ENCODE assay signal across 8 cellular contexts in the genomic region with DNA sequence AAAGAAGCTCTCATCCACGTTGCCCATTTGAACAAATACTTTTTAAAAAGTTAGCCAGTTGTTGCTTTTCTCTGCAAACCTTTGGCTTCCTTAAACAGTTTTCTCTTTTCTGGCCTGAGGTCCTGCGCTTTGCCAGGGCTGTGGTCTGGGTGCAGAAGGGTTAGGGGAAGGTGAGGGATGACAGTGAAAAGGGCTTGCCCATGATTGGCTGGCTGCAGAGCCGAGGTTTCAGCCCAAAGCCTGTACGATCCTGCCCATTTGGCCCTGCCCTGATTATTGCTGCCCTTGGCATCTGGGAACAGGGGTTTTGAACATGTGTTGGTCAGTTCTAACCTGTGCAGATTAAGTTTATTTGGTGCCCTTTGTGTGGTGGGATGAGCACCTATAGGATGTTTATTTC. TPM values are rescaled to one million over a fixed set of nuclear protein-coding genes. Genes with fewer than 3 reads are reported as not detected.
DNase-seq lines count a peak whose midpoint lies in the region; ATAC-seq and TF ChIP-seq lines count a peak whose summit lies in the region.

No MANE protein-coding gene starts in this region.

- peaks cover 65% of the 10 kb centered on the region for H3K79me2 ChIP-seq in OCI-LY3 (ENCODE audit: low read length)

- peaks cover 33% of the 10 kb centered on the region for H3K36me3 Mint-ChIP-seq in activated CD4-positive, alpha-beta T cell treated with anti-CD3 and anti-CD28 coated beads for 36 hours (ENCODE audit: low read depth)

- CTCF ChIA-PET in activated CD4-positive, alpha-beta T cell treated with anti-CD3 and anti-CD28 coated beads for 36 hours (lab: Charles Lee) = no interaction called here

- H3K27me3 Mint-ChIP-seq in activated CD4-positive, alpha-beta T cell treated with anti-CD3 and anti-CD28 coated beads for 36 hours = no peaks in the 10 kb centered on the region

- no peak overlapping the region for H3K27ac Mint-ChIP-seq in activated CD4-positive, alpha-beta T cell treated with anti-CD3 and anti-CD28 coated beads for 36 hours

- no peaks in the 10 kb centered on the region for H3K9me3 Mint-ChIP-seq in activated CD4-positive, alpha-beta T cell treated with anti-CD3 and anti-CD28 coated beads for 36 hours (ENCODE audit: low read depth)

- no peak overlapping the region for H2AFZ ChIP-seq in OCI-LY3 (ENCODE audit: low read depth, low read length)

- ATAC-seq in activated CD4-positive, alpha-beta T cell treated with anti-CD3 and anti-CD28 coated beads for 36 hours = no peak
- no peak for ATAC-seq in GM18502 (IDR thresholded peaks at IDR 0.05; ENCODE audit: poor library complexity, unreplicated experiment)

- H3K4me1 ChIP-seq in OCI-LY3 (ENCODE audit: low read length) (peaks cover 16% of the 10 kb centered on the region), ectodermal cell (ENCODE audit: control insufficient read depth, insufficient read depth, low read length) (peaks cover 12% of the 10 kb centered on the region), transverse colon (peaks cover 7 to 16% (median 14%) of the 10 kb centered on the region in 4 donors)

- H3K9me3 ChIP-seq in OCI-LY3 (ENCODE audit: insufficient read depth, low read length) (no peaks in the 10 kb centered on the region), ectodermal cell (ENCODE audit: control insufficient read depth, low read length) (no peaks in the 10 kb centered on the region), transverse colon (no peaks in the 10 kb centered on the region)

- H3K27me3 ChIP-seq in OCI-LY3 (ENCODE audit: low read depth, low read length) (no peaks in the 10 kb centered on the region), ectodermal cell (ENCODE audit: control insufficient read depth, insufficient read depth, low read length, poor library complexity, severe bottlenecking) (no peaks in the 10 kb centered on the region), transverse colon (no peaks in the 10 kb centered on the region)

- intact Hi-C loops in activated CD4-positive, alpha-beta T cell treated with anti-CD3 and anti-CD28 coated beads for 36 hours (cut with DNase I, micrococcal nuclease) = loop anchor here in 1 of 2 experiments (10.0 kb wide), 2 partner anchors 541 to 791 kb away; a partner anchor contains a TSS
- intact Hi-C loops in transverse colon (cut with DNase I; ENCODE audit: low total_unique reads) = no loop called here

- in situ Hi-C loops in transverse colon (cut with MboI; ENCODE audit: low pct_ligation_motif_present in 1 of 4, low pct_unique_long_range_greater_than_20kb in 1 of 4, low sequenced_read_pairs in 3 of 4) = no loop called here

- no peak for TF ChIP-seq EP300 in transverse colon (IDR thresholded peaks at IDR 0.05; ENCODE audit: low read depth)

- peak overlapping the region; percentile 95 for H3K9ac ChIP-seq in OCI-LY3 (ENCODE audit: low read length)

- H3K4me3 ChIP-seq in OCI-LY3 (ENCODE audit: low read length) (peak overlapping the region; percentile 88), ectodermal cell (ENCODE audit: insufficient read depth, low read depth, low read length) (peak overlapping the region; percentile 98), retinal pigment epithelial cell (ENCODE audit: low read length) (peak overlapping the region; percentile 81), transverse colon (peak overlapping the region in 2 of 4 donors; percentile 81 to 95)

- TF ChIP-seq CTCF in OCI-LY3 (IDR thresholded peaks at IDR 0.05; ENCODE audit: low read depth, low read length) = no peak
- TF ChIP-seq CTCF in retinal pigment epithelial cell (conservative IDR thresholded peaks at IDR 0.05; ENCODE audit: low read depth, low read length) = no peak
- no peak for TF ChIP-seq CTCF in transverse colon (IDR thresholded peaks at IDR 0.05)

- H3K36me3 ChIP-seq in OCI-LY3 (replicated peaks; ENCODE audit: low read depth, low read length) = peaks cover 49% of the 10 kb centered on the region
- peaks cover 16% of the 10 kb centered on the region for H3K36me3 ChIP-seq in ectodermal cell (ENCODE audit: control insufficient read depth, insufficient read depth, low read length)
- peaks cover 0 to 6% (median 2%) of the 10 kb centered on the region in 4 donors for H3K36me3 ChIP-seq in transverse colon

- peak overlapping the region; percentile 91 for H3K4me2 ChIP-seq in OCI-LY3 (ENCODE audit: low read length)

- POLR2A ChIA-PET in activated CD4-positive, alpha-beta T cell treated with anti-CD3 and anti-CD28 coated beads for 36 hours (lab: Charles Lee) = no interaction called here

- H4K20me1 ChIP-seq in OCI-LY3 (ENCODE audit: insufficient read depth, low read length) = peaks cover 54% of the 10 kb centered on the region

- TF ChIP-seq POLR2A in transverse colon (IDR thresholded peaks at IDR 0.05) = no peak

- H3K27ac ChIP-seq in OCI-LY3 (ENCODE audit: low read length) (no peak overlapping the region), ectodermal cell (ENCODE audit: insufficient read depth, low read depth, low read length, poor library complexity, severe bottlenecking) (peak overlapping the region; percentile 86), transverse colon (no peak overlapping the region)

- DNase-seq in activated CD4-positive, alpha-beta T cell treated with anti-CD3 and anti-CD28 coated beads for 36 hours = no peak
- DNase-seq in activated CD4-positive, alpha-beta T cell treated with anti-CD3 and anti-CD28 coated beads, Interleukin-2, amount 50 U/mL, for 48 hours = no peak
- DNase-seq in retinal pigment epithelial cell (ENCODE audit: low read depth) (no peak), transverse colon (no peak), SKM-1 treated with dmso at 0.1 percent for 144 hours (lab: John Stamatoyannopoulos, UW; ENCODE audit: unreplicated experiment) (no peak)

- H3K4me1 Mint-ChIP-seq in activated CD4-positive, alpha-beta T cell treated with anti-CD3 and anti-CD28 coated beads for 36 hours = peaks cover 29% of the 10 kb centered on the region

- WGBS in ectodermal cell, 2 experiments = 65 to 70% methylated on average over 4 of the region's 4 CpGs
- WGBS in transverse colon (ENCODE audit: low coverage in 1 of 2), 2 donors = 30 to 31% methylated on average over 4 of the region's 4 CpGs

- H3K4me3 Mint-ChIP-seq in activated CD4-positive, alpha-beta T cell treated with anti-CD3 and anti-CD28 coated beads for 36 hours = peak overlapping the region; percentile 98

RNA-seq across cellular contexts. Expression of a gene that starts 1.5 kb away (rescaled TPM):
- 100 to 1,000 TPM; 125 to 140 TPM for total RNA-seq in activated CD4-positive, alpha-beta T cell treated with anti-CD3 and anti-CD28 coated beads for 36 hours
- polyA plus RNA-seq in ectodermal cell (2013, experiment 1 of 4) = 73.2 TPM
- polyA plus RNA-seq in ectodermal cell (2013, experiment 2 of 4) = 70.1 TPM
- 73.4 TPM for polyA plus RNA-seq in ectodermal cell (2013, experiment 3 of 4)
- 74.4 TPM for polyA plus RNA-seq in ectodermal cell (2013, experiment 4 of 4)
- 10 to 100 TPM; 10.5 to 38.9 (median 26.1) TPM for total RNA-seq in transverse colon
